In the genomic region with DNA sequence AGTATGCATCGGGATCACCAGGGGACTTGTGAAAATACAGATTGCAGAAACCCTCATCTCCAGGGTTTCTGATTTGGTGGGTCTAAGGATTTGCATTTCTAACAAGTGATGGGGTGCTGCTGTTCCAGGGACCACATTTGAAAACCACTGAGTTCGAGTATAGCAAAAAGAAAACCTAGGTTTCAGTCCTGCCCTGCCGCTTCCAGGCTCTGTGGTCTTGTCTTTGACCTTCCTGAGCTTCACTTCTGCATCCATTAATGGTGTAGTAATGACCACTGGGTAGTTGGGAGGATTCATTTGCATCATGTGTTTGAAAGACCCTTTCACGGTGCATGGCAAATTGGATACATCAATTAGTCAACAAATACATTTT, we compare ENCODE assay signal across 12 cellular contexts.
"Had no signal": no experiment of that assay in that cellular context is flagged by ENCODE, and none has a peak within 500 bp of the region (broad histone marks: within the 10 kb centered on the region; RNA-seq: fewer than 3 reads in every experiment).

No MANE protein-coding gene starts in this region.

- H3K4me1 ChIP-seq: foreskin keratinocyte, pancreas had no signal

- H3K4me3 ChIP-seq: pancreas, skin epidermis had no signal

- H3K27me3 Mint-ChIP-seq: activated naive CD8-positive, alpha-beta T cell treated with anti-CD3 and anti-CD28 coated beads for 36 hours had no signal

- H3K36me3 ChIP-seq: pancreas had no signal

- H3K9me3 ChIP-seq: pancreas had no signal

- ATAC-seq: activated T-cell treated with anti-CD3 and anti-CD28 coated beads, Interleukin-2, amount 50 U/mL, for 72 hours; foreskin keratinocyte; pancreas; stimulated activated effector memory CD8-positive, alpha-beta T cell treated with anti-CD3 and anti-CD28 coated beads, Interleukin-12 subunit alpha, Interleukin-12 subunit beta, amount 100 ng/mL, for 72 hours had no signal

- H3K4me3 Mint-ChIP-seq: activated naive CD8-positive, alpha-beta T cell treated with anti-CD3 and anti-CD28 coated beads for 36 hours; activated T-cell treated with anti-CD3 and anti-CD28 coated beads, Interleukin-2, amount 50 U/mL, for 72 hours; stimulated activated effector memory CD8-positive, alpha-beta T cell treated with anti-CD3 and anti-CD28 coated beads, Interleukin-12 subunit alpha, Interleukin-12 subunit beta, amount 100 ng/mL, for 72 hours had no signal

- H3K27ac Mint-ChIP-seq: activated naive CD8-positive, alpha-beta T cell treated with anti-CD3 and anti-CD28 coated beads for 36 hours; activated T-cell treated with anti-CD3 and anti-CD28 coated beads, Interleukin-2, amount 50 U/mL, for 72 hours had no signal

- H3K9me3 Mint-ChIP-seq: activated naive CD8-positive, alpha-beta T cell treated with anti-CD3 and anti-CD28 coated beads for 36 hours; activated T-cell treated with anti-CD3 and anti-CD28 coated beads, Interleukin-2, amount 50 U/mL, for 72 hours; neural crest cell; stimulated activated effector memory CD8-positive, alpha-beta T cell treated with anti-CD3 and anti-CD28 coated beads, Interleukin-12 subunit alpha, Interleukin-12 subunit beta, amount 100 ng/mL, for 72 hours had no signal

- H3K27ac ChIP-seq: foreskin keratinocyte, pancreas had no signal

- DNase-seq: activated CD4-positive, alpha-beta T cell treated with anti-CD3 and anti-CD28 coated beads, Interleukin-2, amount 50 U/mL, for 48 hours; activated CD4-positive, CD25-positive, alpha-beta regulatory T cell treated with anti-CD3 and anti-CD28 coated beads, Interleukin-2, amount 50 U/mL, for 72 hours; activated gamma-delta T cell treated with Interleukin-2 at 50 U/mL for 16 hours; activated naive CD8-positive, alpha-beta T cell treated with anti-CD3 and anti-CD28 coated beads for 36 hours; activated T-cell treated with anti-CD3 and anti-CD28 coated beads, Interleukin-2, amount 50 U/mL, for 72 hours; anterior cingulate cortex; foreskin keratinocyte; pancreas; T-helper 9 cell had no signal

- H3K27me3 ChIP-seq: foreskin keratinocyte, pancreas had no signal
